Comparison of ENCODE assay signal across 15 cellular contexts in the genomic region with DNA sequence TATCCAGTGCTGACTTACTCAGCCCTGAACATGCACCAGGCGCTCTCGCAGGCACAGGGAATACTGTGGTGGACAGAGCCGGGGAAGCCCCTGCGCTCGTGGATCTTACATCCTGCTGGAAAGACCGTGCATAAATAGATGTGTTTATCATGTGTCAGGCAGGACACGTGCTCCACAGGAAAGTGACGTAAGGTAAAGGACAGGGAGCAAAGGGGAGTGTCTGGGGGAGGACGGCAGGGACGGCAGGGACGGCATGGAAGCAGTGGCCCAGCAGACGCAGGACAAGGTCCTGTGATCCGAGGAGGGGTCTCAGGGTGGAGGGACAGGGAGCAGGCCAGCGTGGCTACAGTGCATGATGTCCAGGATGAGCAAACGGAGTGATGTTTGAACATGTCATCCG.
"Had no signal": no experiment of that assay in that cellular context is flagged by ENCODE, and none has a peak within 500 bp of the region (broad histone marks: within the 10 kb centered on the region; RNA-seq: fewer than 3 reads in every experiment).

No MANE protein-coding gene starts in this region.

- H3K27me3 ChIP-seq: hepatocyte, neural progenitor cell, right atrium auricular region had no signal

- H3K36me3 ChIP-seq: neural progenitor cell, right atrium auricular region, WERI-Rb-1 had no signal

- H3K27ac ChIP-seq: hepatocyte, neural progenitor cell, right atrium auricular region, SK-N-MC, WERI-Rb-1 had no signal

- H3K27me3 Mint-ChIP-seq: activated CD4-positive, alpha-beta T cell treated with anti-CD3 and anti-CD28 coated beads for 36 hours; activated T-helper 17 cell treated with anti-CD3 and anti-CD28 coated beads, Interleukin-2, amount 50 U/mL, for 72 hours; central memory CD8-positive, alpha-beta T cell; effector memory CD8-positive, alpha-beta T cell; stimulated activated memory B cell treated with anti-CD40 and anti-IgM and Interleukin-4, amounts not matched to agents 10 μg/mL and 1 μg/mL and 100 μg/mL, for 72 hours had no signal

- H3K9me3 Mint-ChIP-seq: activated naive CD4-positive, alpha-beta T cell treated with anti-CD3 and anti-CD28 coated beads for 36 hours; neural progenitor cell had no signal

- H3K4me1 ChIP-seq: neural progenitor cell, right atrium auricular region had no signal

- H3K4me1 Mint-ChIP-seq: activated CD4-positive, alpha-beta T cell treated with anti-CD3 and anti-CD28 coated beads for 36 hours; activated T-helper 17 cell treated with anti-CD3 and anti-CD28 coated beads, Interleukin-2, amount 50 U/mL, for 72 hours; central memory CD8-positive, alpha-beta T cell; neural progenitor cell; stimulated activated memory B cell treated with anti-CD40 and anti-IgM and Interleukin-4, amounts not matched to agents 10 μg/mL and 1 μg/mL and 100 μg/mL, for 72 hours had no signal

- DNase-seq: activated CD4-positive, alpha-beta T cell treated with anti-CD3 and anti-CD28 coated beads for 36 hours; activated naive CD4-positive, alpha-beta T cell treated with anti-CD3 and anti-CD28 coated beads for 36 hours; activated T-cell treated with anti-CD3 and anti-CD28 coated beads for 4 hours; effector memory CD8-positive, alpha-beta T cell; left cardiac atrium; T-helper 1 cell; trophoblast cell; WERI-Rb-1 had no signal

- H3K4me3 Mint-ChIP-seq: activated CD4-positive, alpha-beta T cell treated with anti-CD3 and anti-CD28 coated beads for 36 hours; activated naive CD4-positive, alpha-beta T cell treated with anti-CD3 and anti-CD28 coated beads for 36 hours; activated T-helper 17 cell treated with anti-CD3 and anti-CD28 coated beads, Interleukin-2, amount 50 U/mL, for 72 hours; central memory CD8-positive, alpha-beta T cell; effector memory CD8-positive, alpha-beta T cell; neural progenitor cell; stimulated activated memory B cell treated with anti-CD40 and anti-IgM and Interleukin-4, amounts not matched to agents 10 μg/mL and 1 μg/mL and 100 μg/mL, for 72 hours had no signal

- H3K36me3 Mint-ChIP-seq: neural progenitor cell; stimulated activated memory B cell treated with anti-CD40 and anti-IgM and Interleukin-4, amounts not matched to agents 10 μg/mL and 1 μg/mL and 100 μg/mL, for 72 hours had no signal

- H3K9me3 ChIP-seq: right atrium auricular region had no signal

- H3K27ac Mint-ChIP-seq: activated CD4-positive, alpha-beta T cell treated with anti-CD3 and anti-CD28 coated beads for 36 hours; activated naive CD4-positive, alpha-beta T cell treated with anti-CD3 and anti-CD28 coated beads for 36 hours; activated T-helper 17 cell treated with anti-CD3 and anti-CD28 coated beads, Interleukin-2, amount 50 U/mL, for 72 hours; effector memory CD8-positive, alpha-beta T cell; neural progenitor cell; stimulated activated memory B cell treated with anti-CD40 and anti-IgM and Interleukin-4, amounts not matched to agents 10 μg/mL and 1 μg/mL and 100 μg/mL, for 72 hours had no signal

- H3K79me2 ChIP-seq: hepatocyte had no signal

- H2AFZ ChIP-seq: hepatocyte, neural progenitor cell had no signal

- H3K4me2 ChIP-seq: hepatocyte, neural progenitor cell had no signal

- H3K4me3 ChIP-seq: hepatocyte, neural progenitor cell, right atrium auricular region, SK-N-MC had no signal

- ATAC-seq: activated CD4-positive, alpha-beta T cell treated with anti-CD3 and anti-CD28 coated beads for 36 hours; activated T-helper 17 cell treated with anti-CD3 and anti-CD28 coated beads, Interleukin-2, amount 50 U/mL, for 72 hours; effector memory CD8-positive, alpha-beta T cell; stimulated activated memory B cell treated with anti-CD40 and anti-IgM and Interleukin-4, amounts not matched to agents 10 μg/mL and 1 μg/mL and 100 μg/mL, for 72 hours had no signal

- H3K9ac ChIP-seq: neural progenitor cell had no signal
